ENCODE assay signal across 23 cellular contexts in genomic region chr2:85850451-85850850, GRCh38. TPM values are rescaled to one million over a fixed set of nuclear protein-coding genes. Genes with fewer than 3 reads are reported as not detected.
DNase-seq lines count a peak whose midpoint lies in the region; ATAC-seq lines count a peak whose summit lies in the region.
"Had no signal": no experiment of that assay in that cellular context is flagged by ENCODE, and none has a peak within 500 bp of the region (broad histone marks: within the 10 kb centered on the region; RNA-seq: fewer than 3 reads in every experiment).

No MANE protein-coding gene starts in this region.

- peaks cover 36 to 75% (median 68%) of the 10 kb centered on the region in 4 donors for H3K4me1 Mint-ChIP-seq in CD4-positive, CD25-positive, alpha-beta regulatory T cell
- H3K4me1 Mint-ChIP-seq in CD4-positive, alpha-beta memory T cell, result peaks cover 60 to 90% (median 72%) of the 10 kb centered on the region in 4 donors
- peaks cover 57% of the 10 kb centered on the region for H3K4me1 Mint-ChIP-seq in activated CD8-positive, alpha-beta T cell treated with anti-CD3 and anti-CD28 coated beads, Interleukin-2, amount 10 ng/mL, durations not matched to agents 7 days and 5 days (ENCODE audit: low read depth)
- H3K4me1 Mint-ChIP-seq in memory B cell, result peaks cover 55% of the 10 kb centered on the region

- H3K27me3 ChIP-seq in CD4-positive, CD25-positive, alpha-beta regulatory T cell (ENCODE audit: control insufficient read depth, insufficient read depth, low read length), result no peaks in the 10 kb centered on the region
- no peaks in the 10 kb centered on the region for H3K27me3 ChIP-seq in CD4-positive, alpha-beta memory T cell (ENCODE audit: insufficient read depth, low read length)
- H3K27me3 ChIP-seq: ascending aorta, hepatocyte, stomach had no signal

- H3K4me3 ChIP-seq in CD4-positive, CD25-positive, alpha-beta regulatory T cell (ENCODE audit: low read depth, low read length), result no peak overlapping the region
- H3K4me3 ChIP-seq in CD4-positive, alpha-beta memory T cell (ENCODE audit: low read length in 2 of 2), result no peak overlapping the region
- H3K4me3 ChIP-seq: ascending aorta, hepatocyte, smooth muscle cell, stomach had no signal

- CTCF ChIA-PET in CD4-positive, alpha-beta memory T cell (lab: Charles Lee; ENCODE audit: partially characterized antibody), result interaction anchor here (1.2 to 8.8 kb wide), 6 partner anchors 10 to 228 kb away, joined by 4 to 96 read pairs (median 28); partner anchors contain the start of gene ST3GAL5
- CTCF ChIA-PET in activated CD8-positive, alpha-beta T cell treated with anti-CD3 and anti-CD28 coated beads, Interleukin-2, amount 10 ng/mL, durations not matched to agents 7 days and 5 days (lab: Charles Lee), result interaction anchor here (1.3 to 8.3 kb wide), 5 partner anchors 12 to 230 kb away, joined by 3 to 80 read pairs (median 10); partner anchors contain the start of gene ST3GAL5

- peaks cover 0 to 4% (median 0%) of the 10 kb centered on the region in 7 donors for H3K9me3 Mint-ChIP-seq in CD4-positive, CD25-positive, alpha-beta regulatory T cell
- H3K9me3 Mint-ChIP-seq in CD4-positive, alpha-beta memory T cell, result peaks cover 0 to 4% (median 0%) of the 10 kb centered on the region in 8 donors
- H3K9me3 Mint-ChIP-seq in activated CD8-positive, alpha-beta T cell treated with anti-CD3 and anti-CD28 coated beads, Interleukin-2, amount 10 ng/mL, durations not matched to agents 7 days and 5 days (ENCODE audit: insufficient read depth), result peaks cover 5% of the 10 kb centered on the region
- peaks cover 3% of the 10 kb centered on the region for H3K9me3 Mint-ChIP-seq in memory B cell

- H3K4me1 ChIP-seq in CD4-positive, CD25-positive, alpha-beta regulatory T cell (ENCODE audit: control insufficient read depth, insufficient read depth, low read length, poor library complexity, severe bottlenecking), result peaks cover 44% of the 10 kb centered on the region
- peaks cover 87% of the 10 kb centered on the region for H3K4me1 ChIP-seq in CD4-positive, alpha-beta memory T cell (ENCODE audit: insufficient read depth, low read length)

- peak overlapping the region; percentile 98 to 100 (median 99) for H3K27ac Mint-ChIP-seq in CD4-positive, CD25-positive, alpha-beta regulatory T cell
- peak overlapping the region; percentile 79 to 100 (median 99) for H3K27ac Mint-ChIP-seq in CD4-positive, alpha-beta memory T cell
- H3K27ac Mint-ChIP-seq in activated CD8-positive, alpha-beta T cell treated with anti-CD3 and anti-CD28 coated beads, Interleukin-2, amount 10 ng/mL, durations not matched to agents 7 days and 5 days, result peak overlapping the region; percentile 62
- H3K27ac Mint-ChIP-seq in memory B cell, result peak overlapping the region; percentile 99

- POLR2A ChIA-PET in CD4-positive, alpha-beta memory T cell (lab: Charles Lee; ENCODE audit: partially characterized antibody), result interaction anchor here (1.0 to 6.9 kb wide), 8 partner anchors 10 to 190 kb away, joined by 3 to 140 read pairs (median 18); partner anchors contain the start of gene ST3GAL5
- POLR2A ChIA-PET in activated CD8-positive, alpha-beta T cell treated with anti-CD3 and anti-CD28 coated beads, Interleukin-2, amount 10 ng/mL, durations not matched to agents 7 days and 5 days (lab: Charles Lee), result interaction anchor here (2.1 kb wide), 1 partner anchor 38 kb away, joined by 5 read pairs; the partner anchor contains the start of gene ST3GAL5

- H3K36me3 Mint-ChIP-seq in CD4-positive, CD25-positive, alpha-beta regulatory T cell, result peaks cover 50% of the 10 kb centered on the region
- H3K36me3 Mint-ChIP-seq in CD4-positive, alpha-beta memory T cell, result peaks cover 38 to 43% of the 10 kb centered on the region in 2 donors
- peaks cover 80% of the 10 kb centered on the region for H3K36me3 Mint-ChIP-seq in activated CD8-positive, alpha-beta T cell treated with anti-CD3 and anti-CD28 coated beads, Interleukin-2, amount 10 ng/mL, durations not matched to agents 7 days and 5 days (ENCODE audit: low read depth)
- H3K36me3 Mint-ChIP-seq in memory B cell, result peaks cover 31% of the 10 kb centered on the region

- H3K27ac ChIP-seq in CD4-positive, CD25-positive, alpha-beta regulatory T cell (ENCODE audit: insufficient read depth, low read length, poor library complexity, severe bottlenecking), result peak overlapping the region; percentile 94
- peak overlapping the region; percentile 84 for H3K27ac ChIP-seq in CD4-positive, alpha-beta memory T cell (ENCODE audit: low read depth, low read length)
- H3K27ac ChIP-seq: hepatocyte had no signal

- ATAC-seq in CD4-positive, CD25-positive, alpha-beta regulatory T cell (ENCODE audit: low read depth in 2 of 2), result no peak
- no peak for ATAC-seq in activated CD8-positive, alpha-beta T cell treated with anti-CD3 and anti-CD28 coated beads, Interleukin-2, amount 10 ng/mL, durations not matched to agents 7 days and 5 days
- no peak for ATAC-seq in memory B cell (ENCODE audit: low read depth)
- ATAC-seq in HG03196 (IDR thresholded peaks at IDR 0.05; ENCODE audit: unreplicated experiment), result no peak
- ATAC-seq in GM21529 (IDR thresholded peaks at IDR 0.05; ENCODE audit: unreplicated experiment), result no peak
- ATAC-seq: SK-N-SH treated with all-trans-retinoic acid at 6 μM for 48 hours had no signal

- peaks cover 9% of the 10 kb centered on the region for H3K36me3 ChIP-seq in CD4-positive, CD25-positive, alpha-beta regulatory T cell (ENCODE audit: control insufficient read depth, insufficient read depth, low read length)
- H3K36me3 ChIP-seq in CD4-positive, alpha-beta memory T cell (ENCODE audit: insufficient read depth, low read length), result peaks cover 11% of the 10 kb centered on the region

- H3K27me3 Mint-ChIP-seq in CD4-positive, CD25-positive, alpha-beta regulatory T cell, result no peaks in the 10 kb centered on the region
- H3K27me3 Mint-ChIP-seq in CD4-positive, alpha-beta memory T cell, result no peaks in the 10 kb centered on the region
- no peaks in the 10 kb centered on the region for H3K27me3 Mint-ChIP-seq in activated CD8-positive, alpha-beta T cell treated with anti-CD3 and anti-CD28 coated beads, Interleukin-2, amount 10 ng/mL, durations not matched to agents 7 days and 5 days (ENCODE audit: low read depth)
- no peaks in the 10 kb centered on the region for H3K27me3 Mint-ChIP-seq in memory B cell

- no peak for DNase-seq in CD4-positive, CD25-positive, alpha-beta regulatory T cell
- DNase-seq in CD4-positive, alpha-beta memory T cell, result no peak
- no peak for DNase-seq in activated CD8-positive, alpha-beta T cell treated with anti-CD3 and anti-CD28 coated beads, Interleukin-2, amount 10 ng/mL, durations not matched to agents 7 days and 5 days
- no peak for DNase-seq in memory B cell (ENCODE audit: low spot score in 2 of 2)
- no peak for DNase-seq in SKM-1 (lab: John Stamatoyannopoulos, UW; ENCODE audit: unreplicated experiment)
- DNase-seq in nucleus accumbens (lab: John Stamatoyannopoulos, UW), result no peak
- DNase-seq: activated CD4-positive, CD25-positive, alpha-beta regulatory T cell treated with anti-CD3 and anti-CD28 coated beads, Interleukin-2, amount 50 U/mL, for 72 hours; activated effector memory CD4-positive, alpha-beta T cell treated with anti-CD3 and anti-CD28 coated beads, Interleukin-2, amount 50 U/mL, for 16 hours; caudate nucleus; DMS79; KG1; NCI-H1694; NCI-H2227 treated with DMSO at 0.1 percent for 48 hours; NCI-H748 treated with DMSO at 0.1 percent for 48 hours; stimulated activated CD4-positive, alpha-beta T cell treated with anti-CD3 and anti-CD28 coated beads, Interleukin-2, amount 100 ng/mL, for 48 hours; stomach; trophoblast cell had no signal

- intact Hi-C loops in CD4-positive, alpha-beta memory T cell (cut with micrococcal nuclease), result no loop called here

- peak overlapping the region; percentile 59 to 86 (median 74) for H3K4me3 Mint-ChIP-seq in CD4-positive, CD25-positive, alpha-beta regulatory T cell
- peak overlapping the region in 6 of 8 donors; percentile 13 to 92 (median 80) for H3K4me3 Mint-ChIP-seq in CD4-positive, alpha-beta memory T cell
- peak overlapping the region; percentile 4 for H3K4me3 Mint-ChIP-seq in activated CD8-positive, alpha-beta T cell treated with anti-CD3 and anti-CD28 coated beads, Interleukin-2, amount 10 ng/mL, durations not matched to agents 7 days and 5 days
- H3K4me3 Mint-ChIP-seq in memory B cell, result no peak overlapping the region

- no peaks in the 10 kb centered on the region for H3K9me3 ChIP-seq in CD4-positive, CD25-positive, alpha-beta regulatory T cell (ENCODE audit: control insufficient read depth in 2 of 2, low read length in 2 of 2)
- no peaks in the 10 kb centered on the region for H3K9me3 ChIP-seq in CD4-positive, alpha-beta memory T cell (ENCODE audit: control insufficient read depth in 1 of 2, low read length in 2 of 2)
- H3K9me3 ChIP-seq: ascending aorta, stomach had no signal

RNA-seq across cellular contexts. Expression of gene ST3GAL5, which starts 38.3 kb away (rescaled TPM):
- 25.8 TPM for total RNA-seq in CD4-positive, CD25-positive, alpha-beta regulatory T cell
- polyA plus RNA-seq in CD4-positive, CD25-positive, alpha-beta regulatory T cell, result 10 to 100 TPM; 11.3 to 15.1 (median 13.5) TPM
- total RNA-seq in CD4-positive, alpha-beta memory T cell, result 10 to 100 TPM; 37.1 to 41.7 TPM
- polyA plus RNA-seq in CD4-positive, alpha-beta memory T cell, result 10 to 100 TPM in 1 of 2 donors, 1 to 10 TPM in 1; 8.0 to 13.3 TPM
- total RNA-seq in activated CD8-positive, alpha-beta T cell treated with anti-CD3 and anti-CD28 coated beads, Interleukin-2, amount 10 ng/mL, durations not matched to agents 7 days and 5 days, result 10 to 100 TPM; 43.4 to 46.7 TPM
